ENCODE assay signal across 11 cellular contexts in the genomic region with DNA sequence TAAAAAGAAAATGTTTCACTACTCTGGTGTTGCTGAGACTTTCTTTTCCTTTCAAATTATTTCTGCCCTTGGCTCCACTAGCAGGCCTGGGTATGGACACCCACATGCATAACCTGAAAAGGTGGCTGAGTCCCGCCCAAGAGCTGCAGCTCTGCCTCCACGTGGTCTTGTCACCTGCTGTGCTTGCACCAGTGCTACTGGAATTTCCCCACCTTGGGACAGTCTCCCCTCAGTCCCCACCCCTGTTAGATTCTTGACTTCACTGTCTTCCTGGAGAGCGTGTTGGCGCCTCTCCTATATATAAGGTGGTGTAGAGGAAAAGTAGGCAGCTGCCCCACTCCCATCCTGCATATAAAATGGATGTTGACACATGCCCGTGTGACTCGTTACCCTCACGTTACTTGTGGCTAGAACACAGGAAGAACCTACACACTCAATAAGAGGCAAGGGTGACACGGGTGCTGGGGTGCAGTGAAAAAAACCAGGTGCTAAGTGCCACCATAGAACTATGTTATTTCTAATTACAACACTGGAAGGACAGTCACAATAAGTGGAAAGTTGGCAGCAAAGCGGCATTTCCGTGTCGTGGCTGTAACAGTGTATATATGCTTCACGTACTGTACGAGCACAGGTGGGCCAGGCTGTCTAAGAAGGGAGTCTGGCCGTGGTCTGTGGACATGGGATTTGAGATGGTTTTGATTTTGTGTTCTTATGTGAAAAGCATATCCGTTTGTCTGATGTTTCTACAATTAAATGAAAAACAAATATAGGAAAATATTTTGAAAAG.
A peak's percentile ranks its signal among the peaks of the same experiment; 100 is the strongest.
DNase-seq lines count a peak whose midpoint lies in the region; ATAC-seq and TF ChIP-seq lines count a peak whose summit lies in the region.
"Had no signal": no experiment of that assay in that cellular context is flagged by ENCODE, and none has a peak within 500 bp of the region (broad histone marks: within the 10 kb centered on the region; RNA-seq: fewer than 3 reads in every experiment).

No MANE protein-coding gene starts in this region.

- H3K79me2 ChIP-seq in osteoblast (ENCODE audit: insufficient read depth, low read length): no peaks in the 10 kb centered on the region

- no peak for TF ChIP-seq POLR2A in sigmoid colon (IDR thresholded peaks at IDR 0.05)

- no peak overlapping the region for H2AFZ ChIP-seq in osteoblast (ENCODE audit: low read length)

- TF ChIP-seq EP300 in sigmoid colon (IDR thresholded peaks at IDR 0.05): no peak

- no peak overlapping the region for H3K4me3 ChIP-seq in sigmoid colon
- no peak overlapping the region for H3K4me3 ChIP-seq in osteoblast (ENCODE audit: insufficient read depth, low read length)
- H3K4me3 ChIP-seq: right atrium auricular region had no signal

- peak; percentile 30 for DNase-seq in activated gamma-delta T cell treated with Interleukin-2 at 50 U/mL for 16 hours
- no peak for DNase-seq in activated gamma-delta T cell (lab: John Stamatoyannopoulos, UW)
- DNase-seq in NCI-H69 (lab: John Stamatoyannopoulos, UW): peak; percentile 66
- DNase-seq in amniotic epithelial cell (ENCODE audit: low read depth): peak; percentile 16
- peak; percentile 21 for DNase-seq in stimulated activated CD4-positive, alpha-beta T cell treated with anti-CD3 and anti-CD28 coated beads, Interleukin-4, amount 100 ng/mL, for 24 hours
- no peak for DNase-seq in sigmoid colon
- DNase-seq in osteoblast (ENCODE audit: insufficient read length, low spot score, missing footprints): no peak
- DNase-seq: NCI-H187, SW 1271 had no signal

- H3K36me3 ChIP-seq in sigmoid colon: peaks cover 7 to 24% (median 19%) of the 10 kb centered on the region in 4 donors
- no peaks in the 10 kb centered on the region for H3K36me3 ChIP-seq in osteoblast (ENCODE audit: insufficient read depth, low read length)

- H3K4me1 ChIP-seq in sigmoid colon (peaks cover 0 to 18% (median 9%) of the 10 kb centered on the region in 4 donors), osteoblast (ENCODE audit: insufficient read depth, low read length) (peaks cover 24% of the 10 kb centered on the region)

- no peak for ATAC-seq in HG02938 (IDR thresholded peaks at IDR 0.05; ENCODE audit: unreplicated experiment)

- no peak overlapping the region for H3K27ac ChIP-seq in sigmoid colon
- H3K27ac ChIP-seq in osteoblast (ENCODE audit: low read depth, low read length): no peak overlapping the region
- H3K27ac ChIP-seq: right atrium auricular region had no signal

- H3K9me3 ChIP-seq in sigmoid colon (no peaks in the 10 kb centered on the region), osteoblast (ENCODE audit: low read depth, low read length) (no peaks in the 10 kb centered on the region)
- H3K9me3 ChIP-seq: right atrium auricular region had no signal

- no peak for TF ChIP-seq CTCF in sigmoid colon (IDR thresholded peaks at IDR 0.05)
- TF ChIP-seq CTCF in osteoblast (IDR thresholded peaks at IDR 0.05; ENCODE audit: extremely low read depth, low read depth, low read length): no peak

- 26 to 53% methylated on average over 15 of the region's 15 CpGs for WGBS in sigmoid colon, 2 donors

- H4K20me1 ChIP-seq in osteoblast (ENCODE audit: insufficient read depth, low read length): peaks cover 7% of the 10 kb centered on the region

- intact Hi-C loops in sigmoid colon (cut with DNase I): no loop called here

- no peaks in the 10 kb centered on the region for H3K27me3 ChIP-seq in sigmoid colon
- H3K27me3 ChIP-seq in osteoblast (ENCODE audit: insufficient read depth, low read length): peaks cover 24% of the 10 kb centered on the region
- H3K27me3 ChIP-seq: right atrium auricular region had no signal

- no peak overlapping the region for H3K4me2 ChIP-seq in osteoblast (ENCODE audit: insufficient read depth, low read length)

Comparison
In these comparisons a context has a peak if more than half of its experiments do, and no peak if none do; other contexts are left out.
1. DNase-seq: peak in activated gamma-delta T cell treated with Interleukin-2 at 50 U/mL for 16 hours (single experiment), NCI-H69 (single experiment), amniotic epithelial cell (single experiment) and stimulated activated CD4-positive, alpha-beta T cell treated with anti-CD3 and anti-CD28 coated beads, Interleukin-4, amount 100 ng/mL, for 24 hours (single experiment); none in activated gamma-delta T cell (single experiment), sigmoid colon (single experiment) and osteoblast (single experiment).